9 cellular contexts compared by ENCODE assay signal in genomic region chr16:4317471-4318170, GRCh38. TPM values are rescaled to one million over a fixed set of nuclear protein-coding genes. Genes with fewer than 3 reads are reported as not detected.
DNase-seq lines count a peak whose midpoint lies in the region; ATAC-seq and TF ChIP-seq lines count a peak whose summit lies in the region.
"Had no signal": no experiment of that assay in that cellular context is flagged by ENCODE, and none has a peak within 500 bp of the region (broad histone marks: within the 10 kb centered on the region; RNA-seq: fewer than 3 reads in every experiment).

No MANE protein-coding gene starts in this region.

- WGBS in SK-N-SH (ENCODE audit: low lambda C conversion rate): 84% methylated on average over 7 of the region's 9 CpGs
- no CpG with 5 or more reads among the region's 9 CpGs for WGBS in trophoblast cell (ENCODE audit: extremely low coverage, insufficient coverage, insufficient read length)

- H3K27me3 ChIP-seq in SK-N-SH (ENCODE audit: insufficient read depth) (no peaks in the 10 kb centered on the region), trophoblast cell (ENCODE audit: insufficient read depth, low read length) (no peaks in the 10 kb centered on the region)

- DNase-seq in Caki2 (ENCODE audit: low read depth): peak; percentile 78
- DNase-seq in SK-N-SH: no peak
- peak; percentile 45 for DNase-seq in fibroblast of villous mesenchyme (ENCODE audit: low read depth)
- DNase-seq in trophoblast cell: no peak
- DNase-seq in endothelial cell (ENCODE audit: low spot score): no peak
- DNase-seq in amniotic stem cell (lab: John Stamatoyannopoulos, UW): no peak
- no peak for DNase-seq in DMS114 treated with DMSO at 0.1 percent for 48 hours (lab: John Stamatoyannopoulos, UW; ENCODE audit: unreplicated experiment)
- DNase-seq: activated CD8-positive, alpha-beta memory T cell treated with anti-CD3 and anti-CD28 coated beads, Interleukin-2, amount 50 U/mL, for 4 hours had no signal

- H2AFZ ChIP-seq in SK-N-SH (ENCODE audit: low read depth): no peak overlapping the region
- no peak overlapping the region for H2AFZ ChIP-seq in trophoblast cell (ENCODE audit: insufficient read depth, low read length, poor library complexity)

- no peak for TF ChIP-seq EP300 in SK-N-SH (IDR thresholded peaks at IDR 0.05; ENCODE audit: borderline replicate concordance in 1 of 2, low read depth in 1 of 2, low read length in 1 of 2)

- no peak overlapping the region for H4K91ac ChIP-seq in trophoblast cell (ENCODE audit: low read depth, low read length)

- H3K4me3 Mint-ChIP-seq in endothelial cell (ENCODE audit: unreplicated experiment): no peak overlapping the region

- H3K27ac ChIP-seq in SK-N-SH (ENCODE audit: low read depth in 2 of 2, low read length in 1 of 2): peak overlapping the region; percentile 63 to 78
- no peak overlapping the region for H3K27ac ChIP-seq in trophoblast cell (ENCODE audit: low read depth, low read length)

- H3K4me1 Mint-ChIP-seq in endothelial cell (ENCODE audit: unreplicated experiment): peaks cover 6% of the 10 kb centered on the region

- no peak overlapping the region for H3K23ac ChIP-seq in trophoblast cell (ENCODE audit: low read length)

- peak overlapping the region; percentile 48 for H2AK5ac ChIP-seq in trophoblast cell (ENCODE audit: low read length)

- CTCF ChIA-PET in SK-N-SH (lab: Yijun Ruan, JAX): interaction anchor here (0.9 to 3.5 kb wide), 10 partner anchors 10 to 117 kb away, joined by 3 to 22 read pairs (median 6); partner anchors contain the start of gene TFAP4

- no peak overlapping the region for H3K27ac Mint-ChIP-seq in endothelial cell (ENCODE audit: unreplicated experiment)

- no peaks in the 10 kb centered on the region for H3K9me2 ChIP-seq in SK-N-SH

- H3K4me3 ChIP-seq in SK-N-SH (ENCODE audit: low read depth in 2 of 2, low read length in 1 of 2) (peak overlapping the region; percentile 76 to 81), fibroblast of villous mesenchyme (ENCODE audit: low read depth, low read length) (peak overlapping the region; percentile 85), trophoblast cell (ENCODE audit: low read depth, low read length) (peak overlapping the region; percentile 78)

- peaks cover 5% of the 10 kb centered on the region for H3F3A ChIP-seq in SK-N-SH (replicated peaks; ENCODE audit: insufficient read depth)

- H4K20me1 ChIP-seq in SK-N-SH (ENCODE audit: insufficient read depth): peaks cover 61% of the 10 kb centered on the region

- H2BK5ac ChIP-seq in trophoblast cell (ENCODE audit: low read depth, low read length, poor library complexity): no peak overlapping the region

- POLR2A ChIA-PET in SK-N-SH (lab: Yijun Ruan, JAX): interaction anchor here (1.4 kb wide), 1 partner anchor 45 kb away, joined by 5 read pairs; the partner anchor contains the start of gene TFAP4

- H3K9me3 Mint-ChIP-seq in endothelial cell (ENCODE audit: unreplicated experiment): no peaks in the 10 kb centered on the region

- H2BK12ac ChIP-seq in trophoblast cell (ENCODE audit: low read length): peak overlapping the region; percentile 26

- no peak overlapping the region for H4K8ac ChIP-seq in trophoblast cell (ENCODE audit: low read depth, low read length)

- H3K36me3 ChIP-seq in SK-N-SH (replicated peaks in 1 of 2; ENCODE audit: control insufficient read depth in 1 of 2, insufficient read depth in 2 of 2, low read length in 1 of 2) (no peaks in the 10 kb centered on the region), trophoblast cell (ENCODE audit: control insufficient read depth in 1 of 2, insufficient read depth in 2 of 2, low read length in 2 of 2) (peaks cover 0 to 2% of the 10 kb centered on the region in 2 experiments)

- no peak overlapping the region for H2BK120ac ChIP-seq in trophoblast cell (ENCODE audit: insufficient read depth, low read length, poor library complexity)

- peak overlapping the region; percentile 16 for H3K4ac ChIP-seq in trophoblast cell (ENCODE audit: low read depth, low read length)

- peaks cover 22% of the 10 kb centered on the region for H3K79me1 ChIP-seq in trophoblast cell (ENCODE audit: low read length)

- TF ChIP-seq CTCF in SK-N-SH (IDR thresholded peaks at IDR 0.05): no peak
- TF ChIP-seq CTCF in fibroblast of villous mesenchyme (IDR thresholded peaks at IDR 0.05; ENCODE audit: insufficient read depth, low read depth, low read length): no peak
- TF ChIP-seq CTCF in endothelial cell (IDR thresholded peaks at IDR 0.05; ENCODE audit: unreplicated experiment): no peak

- no peaks in the 10 kb centered on the region for H3K36me3 Mint-ChIP-seq in endothelial cell (ENCODE audit: low read depth, unreplicated experiment)

- H3K79me2 ChIP-seq in SK-N-SH (ENCODE audit: insufficient read depth): peaks cover 69% of the 10 kb centered on the region
- peaks cover 15% of the 10 kb centered on the region for H3K79me2 ChIP-seq in trophoblast cell (ENCODE audit: control insufficient read depth, insufficient read depth, low read length, poor library complexity)

- H3K4me1 ChIP-seq in SK-N-SH (ENCODE audit: control insufficient read depth in 1 of 2, insufficient read depth in 2 of 2, low read depth in 1 of 2, low read length in 1 of 2) (peaks cover 13 to 47% of the 10 kb centered on the region in 2 experiments; a peak in 1 of 4 replicates), trophoblast cell (ENCODE audit: control insufficient read depth in 1 of 2, insufficient read depth in 2 of 2, low read length in 2 of 2) (peaks cover 35 to 47% of the 10 kb centered on the region in 2 experiments)

- H4K12ac ChIP-seq in trophoblast cell (ENCODE audit: low read depth, low read length): no peak overlapping the region

- no peak for TF ChIP-seq RAD21 in SK-N-SH (IDR thresholded peaks at IDR 0.05; ENCODE audit: low read length)

- H3K9me3 ChIP-seq in SK-N-SH: no peaks in the 10 kb centered on the region
- H3K9me3 ChIP-seq in trophoblast cell (ENCODE audit: insufficient read depth, low read depth, low read length): no peaks in the 10 kb centered on the region

- peak overlapping the region; percentile 80; the same call in 1 of the 2 replicates for H3K9ac ChIP-seq in SK-N-SH
- no peak overlapping the region for H3K9ac ChIP-seq in trophoblast cell (ENCODE audit: low read length)

- H3K27me3 Mint-ChIP-seq in endothelial cell (ENCODE audit: unreplicated experiment): peaks cover 16% of the 10 kb centered on the region

- peak overlapping the region; percentile 54 for H3K18ac ChIP-seq in trophoblast cell (ENCODE audit: low read length)

- no peak overlapping the region for H3K14ac ChIP-seq in trophoblast cell (ENCODE audit: low read length)

- in situ Hi-C loops in Caki2 (cut with HindIII; ENCODE audit: low pct_unique_long_range_greater_than_20kb, low sequenced_read_pairs): no loop called here

- no peak for ATAC-seq in GM19467 (IDR thresholded peaks at IDR 0.05; ENCODE audit: unreplicated experiment)

- H3K4me2 ChIP-seq in SK-N-SH (peak overlapping the region; percentile 99), trophoblast cell (ENCODE audit: low read length) (peak overlapping the region; percentile 94)

TF ChIP-seq in SK-N-SH, 30 proteins besides CTCF, POLR2A, EP300 and RAD21:
- TF ChIP-seq TCF12 (IDR thresholded peaks at IDR 0.05): no peak
- TF ChIP-seq GATA2 (CRISPR knock-in tag; IDR thresholded peaks at IDR 0.05): no peak
TF ChIP-seq in SK-N-SH: peak in this region for 0.

RNA-seq across cellular contexts. Expression of gene GLIS2, which starts 1.8 kb away (rescaled TPM):
- total RNA-seq in Caki2 (2014; rRNA removed; shearing (Covaris generic); ENCODE audit: low replicate concordance): 5.7 and 7.4 TPM in 2 replicates
- 3.3 and 6.5 TPM in 2 replicates for polyA plus RNA-seq in SK-N-SH (2012; rRNA removed)
- 3.5 and 5.8 TPM in 2 replicates for polyA plus RNA-seq in SK-N-SH (2012; cell fraction: cytosol; rRNA removed)
- 18.3 and 22.6 TPM in 2 replicates for polyA plus RNA-seq in SK-N-SH (2012; cell fraction: nucleus; rRNA removed)
- total RNA-seq in fibroblast of villous mesenchyme: 4.3 and 4.8 TPM in 2 replicates
- 22.5 and 23.2 TPM in 2 replicates for polyA plus RNA-seq in trophoblast cell (2013)
- total RNA-seq in endothelial cell (ENCODE audit: unreplicated experiment): 1.6 TPM

RNA-seq across cellular contexts. Expression of gene PAM16, which starts 33.5 kb away (rescaled TPM):
- total RNA-seq in Caki2 (2014; rRNA removed; shearing (Covaris generic); ENCODE audit: low replicate concordance): 58.8 and 80.7 TPM in 2 replicates
- polyA plus RNA-seq in SK-N-SH (2012; rRNA removed): 96.3 and 96.4 TPM in 2 replicates
- polyA plus RNA-seq in SK-N-SH (2012; cell fraction: cytosol; rRNA removed): 52.4 and 75.8 TPM in 2 replicates
- polyA plus RNA-seq in SK-N-SH (2012; cell fraction: nucleus; rRNA removed): 95.5 and 121 TPM in 2 replicates
- 19.9 and 23.5 TPM in 2 replicates for total RNA-seq in fibroblast of villous mesenchyme
- polyA plus RNA-seq in trophoblast cell (2013): 40.6 and 45.5 TPM in 2 replicates
- total RNA-seq in endothelial cell (ENCODE audit: unreplicated experiment): 29.5 TPM

RNA-seq across cellular contexts. Expression of gene TFAP4, which starts 44.8 kb away (rescaled TPM):
- 35.1 TPM in 2 replicates for total RNA-seq in Caki2 (2014; rRNA removed; shearing (Covaris generic); ENCODE audit: low replicate concordance)
- polyA plus RNA-seq in SK-N-SH (2012; rRNA removed): 8.8 and 13.1 TPM in 2 replicates
- polyA plus RNA-seq in SK-N-SH (2012; cell fraction: cytosol; rRNA removed): 5.4 and 7.4 TPM in 2 replicates
- polyA plus RNA-seq in SK-N-SH (2012; cell fraction: nucleus; rRNA removed): 13.6 and 21.0 TPM in 2 replicates
- 4.7 and 7.7 TPM in 2 replicates for total RNA-seq in fibroblast of villous mesenchyme
- polyA plus RNA-seq in trophoblast cell (2013): 4.5 and 4.6 TPM in 2 replicates
- 6.2 TPM for total RNA-seq in endothelial cell (ENCODE audit: unreplicated experiment)

RNA-seq across cellular contexts. Expression of gene VASN, which starts 54.0 kb away (rescaled TPM):
- total RNA-seq in Caki2 (2014; rRNA removed; shearing (Covaris generic); ENCODE audit: low replicate concordance): 4.3 and 5.5 TPM in 2 replicates
- polyA plus RNA-seq in SK-N-SH (2012; rRNA removed): 11.4 and 37.4 TPM in 2 replicates
- polyA plus RNA-seq in SK-N-SH (2012; cell fraction: cytosol; rRNA removed): 14.5 and 28.9 TPM in 2 replicates
- polyA plus RNA-seq in SK-N-SH (2012; cell fraction: nucleus; rRNA removed): 42.9 and 52.9 TPM in 2 replicates
- total RNA-seq in fibroblast of villous mesenchyme: 133 and 180 TPM in 2 replicates
- polyA plus RNA-seq in trophoblast cell (2013): 17.6 and 18.2 TPM in 2 replicates
- total RNA-seq in endothelial cell (ENCODE audit: unreplicated experiment): 0.67 TPM

Comparison
In these comparisons a context has a peak if more than half of its experiments do, and no peak if none do; other contexts are left out.
1. DNase-seq: peak in Caki2 (single experiment) and fibroblast of villous mesenchyme (single experiment); none in SK-N-SH (single experiment), trophoblast cell (0 of 2), endothelial cell (single experiment), amniotic stem cell (single experiment) and DMS114 treated with DMSO at 0.1 percent for 48 hours (single experiment).
2. Peak in every context shown above with its lines, with median percentiles within 50 percentile points of each other: H3K4me3 ChIP-seq.